8 cellular contexts compared by ENCODE assay signal in genomic region chr17:82333279-82334171, GRCh38. TPM values are rescaled to one million over a fixed set of nuclear protein-coding genes. Genes with fewer than 3 reads are reported as not detected.
DNase-seq lines count a peak whose midpoint lies in the region; ATAC-seq and TF ChIP-seq lines count a peak whose summit lies in the region.

Gene SECTM1, minus strand, starts transcription at chr17:82333766. Its CDS starts 6,526 bp downstream, at chr17:82327240.

- H3K9me3 Mint-ChIP-seq in brain = no peaks in the 10 kb centered on the region

- H3K27me3 Mint-ChIP-seq in brain = peaks cover 35% of the 10 kb centered on the region

- TF ChIP-seq CTCF in LNCaP clone FGC (IDR thresholded peaks at IDR 0.05; ENCODE audit: control insufficient read depth, extremely low read depth, insufficient read depth) = no peak
- no peak for TF ChIP-seq CTCF in brain (conservative IDR thresholded peaks at IDR 0.05)
- no peak for TF ChIP-seq CTCF in subcutaneous adipose tissue (IDR thresholded peaks at IDR 0.05; ENCODE audit: low read depth)

- H3K36me3 Mint-ChIP-seq in brain = no peaks in the 10 kb centered on the region

- H3K4me1 Mint-ChIP-seq in brain = peaks cover 47% of the 10 kb centered on the region

- peak within 1 kb of the TSS; percentile 50 to 74 (median 71) for H3K4me3 Mint-ChIP-seq in brain

- peak within 1 kb of the TSS in 1 of 5 experiments; percentile 70 for H3K27ac Mint-ChIP-seq in brain

- DNase-seq in AG20443 (ENCODE audit: low spot score) (peak; percentile 90), LNCaP clone FGC (ENCODE audit: low read depth) (no peak), left kidney (ENCODE audit: low read depth, low spot score) (peak; percentile 66), NCI-H446 (lab: John Stamatoyannopoulos, UW) (no peak)
- DNase-seq in stimulated activated CD8-positive, alpha-beta memory T cell treated with anti-CD3 and anti-CD28 coated beads, Interleukin-4, amount 100 ng/mL, for 48 hours = no peak

- no peak for ATAC-seq in HG02763 (IDR thresholded peaks at IDR 0.05; ENCODE audit: unreplicated experiment)

- peak within 1 kb of the TSS; percentile 56 for H3K4me3 ChIP-seq in LNCaP clone FGC (ENCODE audit: low read depth, low read length)

RNA-seq across cellular contexts. Expression of gene SECTM1, which starts in this region (rescaled TPM):
- 1.2 TPM for polyA plus RNA-seq in brain (ENCODE audit: insufficient read depth, low read depth, low replicate concordance)
- total RNA-seq in subcutaneous adipose tissue = 10 to 100 TPM in 3 of 4 donors, 1 to 10 TPM in 1; 9.5 to 17.5 (median 14.7) TPM

Comparison
In these comparisons a context has a peak if more than half of its experiments do, and no peak if none do; other contexts are left out.
1. DNase-seq: peak in AG20443 (single experiment) and left kidney (single experiment); none in LNCaP clone FGC (single experiment), NCI-H446 (0 of 2) and stimulated activated CD8-positive, alpha-beta memory T cell treated with anti-CD3 and anti-CD28 coated beads, Interleukin-4, amount 100 ng/mL, for 48 hours (single experiment).